In genomic region chr7:30135271-30135550, GRCh38 we compare ENCODE assay signal across 8 cellular contexts. TPM values are rescaled to one million over a fixed set of nuclear protein-coding genes. Genes with fewer than 3 reads are reported as not detected.
A peak's percentile ranks its signal among the peaks of the same experiment; 100 is the strongest.
DNase-seq lines count a peak whose midpoint lies in the region; ATAC-seq and TF ChIP-seq lines count a peak whose summit lies in the region.

No MANE protein-coding gene starts in this region.

- peak overlapping the region; percentile 84 to 98 (median 95) for H3K4me3 ChIP-seq in Peyer's patch
- peak overlapping the region; percentile 80 for H3K4me3 ChIP-seq in fibroblast of pulmonary artery (replicated peaks; ENCODE audit: low read depth, low read length)
- H3K4me3 ChIP-seq in skeletal muscle satellite cell (ENCODE audit: low read length), result peak overlapping the region; percentile 97

- peak overlapping the region; percentile 100 for H3K4me2 ChIP-seq in skeletal muscle satellite cell (ENCODE audit: low read length)

- DNase-seq in Peyer's patch, result no peak
- DNase-seq in fibroblast of pulmonary artery (ENCODE audit: low read depth), result no peak
- DNase-seq in NCI-H1417 treated with DMSO at 0.1 percent for 48 hours (lab: John Stamatoyannopoulos, UW), result no peak
- no peak for DNase-seq in NCI-H526 treated with DMSO at 0.1 percent for 48 hours (lab: John Stamatoyannopoulos, UW)

- H3K9ac ChIP-seq in skeletal muscle satellite cell (ENCODE audit: low read depth, low read length), result peak overlapping the region; percentile 90

- ATAC-seq in GM21717 (IDR thresholded peaks at IDR 0.05; ENCODE audit: unreplicated experiment), result peak; percentile 20
- ATAC-seq in HG03139 (IDR thresholded peaks at IDR 0.05; ENCODE audit: unreplicated experiment), result no peak
- ATAC-seq in GM18519 (IDR thresholded peaks at IDR 0.05; ENCODE audit: low FRiP score, unreplicated experiment), result no peak

- TF ChIP-seq CTCF in Peyer's patch (IDR thresholded peaks at IDR 0.05), result no peak
- no peak for TF ChIP-seq CTCF in fibroblast of pulmonary artery (IDR thresholded peaks at IDR 0.05; ENCODE audit: low read length, missing control alignments)

- no peak for TF ChIP-seq POLR2A in Peyer's patch (IDR thresholded peaks at IDR 0.05)

- no peaks in the 10 kb centered on the region for H3K27me3 ChIP-seq in Peyer's patch
- no peaks in the 10 kb centered on the region for H3K27me3 ChIP-seq in skeletal muscle satellite cell (ENCODE audit: control insufficient read depth, insufficient read depth, low read length)

- H3K4me1 ChIP-seq in Peyer's patch, result peaks cover 0 to 12% (median 2%) of the 10 kb centered on the region in 4 donors
- peaks cover 4% of the 10 kb centered on the region for H3K4me1 ChIP-seq in skeletal muscle satellite cell (ENCODE audit: control insufficient read depth, insufficient read depth, low read length)

- H3K9me3 ChIP-seq in Peyer's patch, result no peaks in the 10 kb centered on the region
- no peaks in the 10 kb centered on the region for H3K9me3 ChIP-seq in skeletal muscle satellite cell (replicated peaks; ENCODE audit: low read length)

- H3K27ac ChIP-seq in Peyer's patch, result peak overlapping the region; percentile 74 to 91 (median 84)

- H3K36me3 ChIP-seq in Peyer's patch (no peaks in the 10 kb centered on the region), skeletal muscle satellite cell (ENCODE audit: insufficient read depth, low read length) (no peaks in the 10 kb centered on the region)

RNA-seq across cellular contexts. Expression of gene MTURN, which starts 0.4 kb away (rescaled TPM):
- 10 to 100 TPM in 3 of 4 donors, 1 to 10 TPM in 1; 2.3 to 18.2 (median 13.8) TPM for total RNA-seq in Peyer's patch
- total RNA-seq in skeletal muscle satellite cell (2012; rRNA removed), result 10.4 and 19.7 TPM in 2 replicates
